In the genomic region with DNA sequence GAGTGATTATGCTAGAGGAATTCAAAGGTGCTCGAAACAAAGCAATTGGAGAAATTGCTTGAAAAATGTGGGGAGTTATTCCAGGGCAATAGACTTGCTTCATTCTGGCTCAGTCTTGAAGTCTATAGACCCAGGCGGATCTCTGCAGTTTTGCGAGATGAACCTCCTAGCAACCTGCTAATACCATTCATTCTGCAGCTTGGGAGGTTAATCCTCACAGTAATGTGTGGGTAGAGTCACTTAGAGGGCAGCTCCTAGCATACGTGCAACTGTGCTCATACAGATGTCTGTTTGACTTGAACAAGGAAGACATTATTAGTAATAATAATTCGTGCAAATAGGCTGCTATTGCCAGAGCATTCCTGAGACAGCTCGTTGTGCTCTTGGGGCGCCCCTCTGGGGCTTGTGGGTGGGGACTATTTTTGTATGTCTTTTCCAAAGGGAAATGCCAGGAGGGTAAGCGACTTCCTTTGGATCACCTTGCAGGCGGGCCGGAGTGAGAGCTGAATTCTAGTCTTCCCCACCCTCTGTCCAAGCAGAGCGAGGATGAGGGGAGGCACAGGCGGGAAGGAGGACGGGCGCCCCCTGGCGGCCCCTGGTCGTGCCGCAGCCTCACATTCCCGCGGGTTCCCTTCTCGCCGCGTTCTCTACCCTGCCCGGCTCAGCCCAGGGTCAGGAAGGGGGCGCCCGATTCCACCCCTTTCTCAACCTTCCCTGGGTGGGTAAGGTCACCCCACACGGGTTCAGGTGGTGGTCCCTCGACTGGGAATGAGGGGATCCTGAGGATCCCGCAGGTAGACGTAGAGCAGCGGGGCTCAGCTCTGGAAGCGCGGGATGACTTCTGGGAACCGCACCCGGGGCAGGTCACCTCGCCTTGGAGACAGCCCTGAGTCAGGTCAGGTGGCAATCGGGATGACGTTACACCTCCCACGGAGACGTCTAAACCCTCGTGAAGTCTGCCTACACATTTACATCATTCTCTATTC, we compare ENCODE assay signal across 1 cellular context.
TF ChIP-seq lines count a peak whose summit lies in the region.

No MANE protein-coding gene starts in this region.

TF ChIP-seq in HEK293, 187 proteins besides CTCF, POLR2A, EP300 and RAD21 (continued from another document):
- TF ChIP-seq ZBTB1 (tag by site-specific recombination; IDR thresholded peaks at IDR 0.05) (no peak), HOXC10 (CRISPR knock-in tag; IDR thresholded peaks at IDR 0.05) (no peak), ZEB2 (tag by site-specific recombination; IDR thresholded peaks at IDR 0.05) (no peak), ZNF223 (tag by site-specific recombination; IDR thresholded peaks at IDR 0.05) (no peak), ZNF585B (tag by site-specific recombination; IDR thresholded peaks at IDR 0.05) (no peak), PRDM1 (tag by site-specific recombination; IDR thresholded peaks at IDR 0.05) (no peak), ZFHX2 (tag by site-specific recombination; conservative IDR thresholded peaks at IDR 0.05) (peak; percentile 63), TRIM28 (IDR thresholded peaks at IDR 0.05; ENCODE audit: borderline replicate concordance, low read length) (no peak), ZNF211 (tag by site-specific recombination; IDR thresholded peaks at IDR 0.05; ENCODE audit: low read depth) (no peak), GLIS1 (tag by site-specific recombination; IDR thresholded peaks at IDR 0.05) (0 out of 2 replicates have a peak, but pooled peaks have one; percentile 12), HOXD13 (CRISPR knock-in tag; IDR thresholded peaks at IDR 0.05; ENCODE audit: borderline replicate concordance) (no peak), ZNF777 (tag by site-specific recombination; IDR thresholded peaks at IDR 0.05; ENCODE audit: borderline replicate concordance) (no peak)
- TF ChIP-seq, protein P1, sequence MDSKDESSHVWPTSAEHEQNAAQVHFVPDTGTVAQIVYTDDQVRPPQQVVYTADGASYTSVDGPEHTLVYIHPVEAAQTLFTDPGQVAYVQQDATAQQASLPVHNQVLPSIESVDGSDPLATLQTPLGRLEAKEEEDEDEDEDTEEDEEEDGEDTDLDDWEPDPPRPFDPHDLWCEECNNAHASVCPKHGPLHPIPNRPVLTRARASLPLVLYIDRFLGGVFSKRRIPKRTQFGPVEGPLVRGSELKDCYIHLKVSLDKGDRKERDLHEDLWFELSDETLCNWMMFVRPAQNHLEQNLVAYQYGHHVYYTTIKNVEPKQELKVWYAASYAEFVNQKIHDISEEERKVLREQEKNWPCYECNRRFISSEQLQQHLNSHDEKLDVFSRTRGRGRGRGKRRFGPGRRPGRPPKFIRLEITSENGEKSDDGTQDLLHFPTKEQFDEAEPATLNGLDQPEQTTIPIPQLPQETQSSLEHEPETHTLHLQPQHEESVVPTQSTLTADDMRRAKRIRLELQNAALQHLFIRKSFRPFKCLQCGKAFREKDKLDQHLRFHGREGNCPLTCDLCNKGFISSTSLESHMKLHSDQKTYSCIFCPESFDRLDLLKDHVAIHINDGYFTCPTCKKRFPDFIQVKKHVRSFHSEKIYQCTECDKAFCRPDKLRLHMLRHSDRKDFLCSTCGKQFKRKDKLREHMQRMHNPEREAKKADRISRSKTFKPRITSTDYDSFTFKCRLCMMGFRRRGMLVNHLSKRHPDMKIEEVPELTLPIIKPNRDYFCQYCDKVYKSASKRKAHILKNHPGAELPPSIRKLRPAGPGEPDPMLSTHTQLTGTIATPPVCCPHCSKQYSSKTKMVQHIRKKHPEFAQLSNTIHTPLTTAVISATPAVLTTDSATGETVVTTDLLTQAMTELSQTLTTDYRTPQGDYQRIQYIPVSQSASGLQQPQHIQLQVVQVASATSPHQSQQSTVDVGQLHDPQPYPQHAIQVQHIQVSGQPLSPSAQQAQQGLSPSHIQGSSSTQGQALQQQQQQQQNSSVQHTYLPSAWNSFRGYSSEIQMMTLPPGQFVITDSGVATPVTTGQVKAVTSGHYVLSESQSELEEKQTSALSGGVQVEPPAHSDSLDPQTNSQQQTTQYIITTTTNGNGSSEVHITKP (tag by site-specific recombination; IDR thresholded peaks at IDR 0.05) = peak; percentile 60
- TF ChIP-seq, protein P2, sequence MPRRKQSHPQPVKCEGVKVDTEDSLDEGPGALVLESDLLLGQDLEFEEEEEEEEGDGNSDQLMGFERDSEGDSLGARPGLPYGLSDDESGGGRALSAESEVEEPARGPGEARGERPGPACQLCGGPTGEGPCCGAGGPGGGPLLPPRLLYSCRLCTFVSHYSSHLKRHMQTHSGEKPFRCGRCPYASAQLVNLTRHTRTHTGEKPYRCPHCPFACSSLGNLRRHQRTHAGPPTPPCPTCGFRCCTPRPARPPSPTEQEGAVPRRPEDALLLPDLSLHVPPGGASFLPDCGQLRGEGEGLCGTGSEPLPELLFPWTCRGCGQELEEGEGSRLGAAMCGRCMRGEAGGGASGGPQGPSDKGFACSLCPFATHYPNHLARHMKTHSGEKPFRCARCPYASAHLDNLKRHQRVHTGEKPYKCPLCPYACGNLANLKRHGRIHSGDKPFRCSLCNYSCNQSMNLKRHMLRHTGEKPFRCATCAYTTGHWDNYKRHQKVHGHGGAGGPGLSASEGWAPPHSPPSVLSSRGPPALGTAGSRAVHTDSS (tag by site-specific recombination; IDR thresholded peaks at IDR 0.05) = no peak
- TF ChIP-seq, protein P3, sequence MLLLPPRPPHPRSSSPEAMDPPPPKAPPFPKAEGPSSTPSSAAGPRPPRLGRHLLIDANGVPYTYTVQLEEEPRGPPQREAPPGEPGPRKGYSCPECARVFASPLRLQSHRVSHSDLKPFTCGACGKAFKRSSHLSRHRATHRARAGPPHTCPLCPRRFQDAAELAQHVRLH (tag by site-specific recombination; IDR thresholded peaks at IDR 0.05) = no peak
